Comparison of ENCODE assay signal across 26 cellular contexts in the genomic region with DNA sequence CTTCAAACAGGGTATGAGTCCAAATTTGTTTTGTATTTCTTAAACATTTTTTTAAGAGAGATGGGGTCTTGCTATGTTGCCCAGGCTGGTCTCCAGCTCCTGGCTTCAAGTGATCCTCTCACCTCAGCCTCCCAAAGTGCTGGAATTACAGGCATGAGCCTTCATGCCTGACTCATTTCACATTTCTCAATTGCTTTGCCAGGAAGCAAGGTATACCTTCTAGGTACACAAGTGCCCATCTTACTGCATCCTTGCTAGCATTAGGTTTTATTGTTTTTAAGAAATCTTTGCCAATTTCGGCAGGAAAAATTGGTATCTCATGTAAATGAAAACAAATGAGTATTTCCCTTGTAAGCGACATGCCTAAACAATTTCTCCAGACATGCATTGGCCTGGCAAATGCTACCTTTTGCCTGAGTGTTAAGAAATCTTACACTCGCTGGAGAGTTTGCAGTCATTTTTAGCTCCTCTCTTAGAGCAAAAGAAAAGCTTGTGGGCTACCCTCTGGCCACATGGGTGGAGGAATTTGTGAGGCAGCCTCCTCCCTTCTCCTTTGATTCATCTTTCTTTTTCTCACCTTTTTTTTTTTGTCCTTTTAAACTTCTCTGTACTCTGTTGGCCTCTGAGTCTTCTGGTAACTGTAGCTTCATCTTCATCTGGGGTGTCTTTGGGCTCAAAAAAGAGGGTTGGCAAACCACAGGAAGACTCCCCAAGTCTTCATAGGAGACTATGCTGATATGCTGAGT. TPM values are rescaled to one million over a fixed set of nuclear protein-coding genes. Genes with fewer than 3 reads are reported as not detected.
DNase-seq lines count a peak whose midpoint lies in the region; ATAC-seq and TF ChIP-seq lines count a peak whose summit lies in the region.
"Had no signal": no experiment of that assay in that cellular context is flagged by ENCODE, and none has a peak within 500 bp of the region (broad histone marks: within the 10 kb centered on the region; RNA-seq: fewer than 3 reads in every experiment).

No MANE protein-coding gene starts in this region.

- CTCF ChIA-PET in CD8-positive, alpha-beta memory T cell (lab: Charles Lee), result interaction anchor here (0.8 to 1.9 kb wide), 4 partner anchors 10 to 29 kb away, joined by 3 to 8 read pairs (median 4); no protein-coding TSS in a partner anchor
- CTCF ChIA-PET in activated CD8-positive, alpha-beta T cell treated with anti-CD3 and anti-CD28 coated beads for 36 hours (lab: Charles Lee), result interaction anchor here (1.5 to 3.4 kb wide), 3 partner anchors 11 to 28 kb away, joined by 5 to 24 read pairs (median 14); no protein-coding TSS in a partner anchor
- CTCF ChIA-PET in WTC11 (lab: Charles Lee), result interaction anchor here (0.6 kb wide), 1 partner anchor 295 kb away, joined by 3 read pairs; no protein-coding TSS in a partner anchor

- H3K36me3 ChIP-seq in CD8-positive, alpha-beta memory T cell (ENCODE audit: insufficient read depth, low read length), result no peaks in the 10 kb centered on the region
- H3K36me3 ChIP-seq in mucosa of descending colon (ENCODE audit: low read depth), result no peaks in the 10 kb centered on the region
- H3K36me3 ChIP-seq: heart left ventricle, pancreas, suprapubic skin had no signal

- no peak overlapping the region for H3K4me3 ChIP-seq in CD8-positive, alpha-beta memory T cell (ENCODE audit: low read length)
- no peak overlapping the region for H3K4me3 ChIP-seq in mucosa of descending colon
- H3K4me3 ChIP-seq: heart left ventricle, pancreas, suprapubic skin had no signal

- H3K4me1 ChIP-seq in CD8-positive, alpha-beta memory T cell (ENCODE audit: insufficient read depth, low read length), result peaks cover 41% of the 10 kb centered on the region
- H3K4me1 ChIP-seq in mucosa of descending colon (ENCODE audit: low read depth), result no peaks in the 10 kb centered on the region
- H3K4me1 ChIP-seq: pancreas, suprapubic skin had no signal

- no peak overlapping the region for H3K4me3 Mint-ChIP-seq in activated T-cell treated with anti-CD3 and anti-CD28 coated beads, Interleukin-2, amount 50 U/mL, for 24 hours
- peak overlapping the region in 5 of 7 donors; percentile 7 to 51 (median 19) for H3K4me3 Mint-ChIP-seq in CD8-positive, alpha-beta memory T cell
- H3K4me3 Mint-ChIP-seq in activated CD8-positive, alpha-beta T cell treated with anti-CD3 and anti-CD28 coated beads for 36 hours, result no peak overlapping the region
- H3K4me3 Mint-ChIP-seq in natural killer cell, result peak overlapping the region; percentile 74
- no peak overlapping the region for H3K4me3 Mint-ChIP-seq in WTC11
- H3K4me3 Mint-ChIP-seq: nephron progenitor cell had no signal

- POLR2A ChIA-PET in CD8-positive, alpha-beta memory T cell (lab: Charles Lee), result no interaction called here
- POLR2A ChIA-PET in activated CD8-positive, alpha-beta T cell treated with anti-CD3 and anti-CD28 coated beads for 36 hours (lab: Charles Lee), result interaction anchor here (1.4 kb wide), 1 partner anchor 10 kb away, joined by 6 read pairs; no protein-coding TSS in a partner anchor
- POLR2A ChIA-PET in WTC11 (lab: Charles Lee), result no interaction called here

- H3K27me3 ChIP-seq in CD8-positive, alpha-beta memory T cell (ENCODE audit: insufficient read depth, low read length, poor library complexity, severe bottlenecking), result no peaks in the 10 kb centered on the region

- no peaks in the 10 kb centered on the region for H3K36me3 Mint-ChIP-seq in activated T-cell treated with anti-CD3 and anti-CD28 coated beads, Interleukin-2, amount 50 U/mL, for 24 hours (ENCODE audit: low read depth)
- peaks cover 0 to 1% (median 0%) of the 10 kb centered on the region in 3 donors for H3K36me3 Mint-ChIP-seq in CD8-positive, alpha-beta memory T cell
- no peaks in the 10 kb centered on the region for H3K36me3 Mint-ChIP-seq in activated CD8-positive, alpha-beta T cell treated with anti-CD3 and anti-CD28 coated beads for 36 hours (ENCODE audit: low read depth)
- H3K36me3 Mint-ChIP-seq in natural killer cell (no peaks in the 10 kb centered on the region), WTC11 (no peaks in the 10 kb centered on the region)
- H3K36me3 Mint-ChIP-seq: CD14-positive monocyte had no signal

- peak; percentile 60 for ATAC-seq in activated CD8-positive, alpha-beta T cell treated with anti-CD3 and anti-CD28 coated beads for 36 hours
- peak in 2 of 3 donors; percentile 14 to 35 for ATAC-seq in natural killer cell
- ATAC-seq in WTC11, result no peak
- ATAC-seq in mucosa of descending colon, result no peak
- ATAC-seq: heart left ventricle, pancreas, right cardiac atrium had no signal

- H3K27ac ChIP-seq in CD8-positive, alpha-beta memory T cell (ENCODE audit: low read depth, low read length), result no peak overlapping the region
- H3K27ac ChIP-seq: HL-60, pancreas, suprapubic skin had no signal

- peak overlapping the region; percentile 73 for H3K27ac Mint-ChIP-seq in activated T-cell treated with anti-CD3 and anti-CD28 coated beads, Interleukin-2, amount 50 U/mL, for 24 hours
- H3K27ac Mint-ChIP-seq in CD8-positive, alpha-beta memory T cell, result peak overlapping the region; percentile 6 to 95 (median 64)
- peak overlapping the region; percentile 32 for H3K27ac Mint-ChIP-seq in activated CD8-positive, alpha-beta T cell treated with anti-CD3 and anti-CD28 coated beads for 36 hours
- H3K27ac Mint-ChIP-seq in natural killer cell, result peak overlapping the region; percentile 81 to 86
- no peak overlapping the region for H3K27ac Mint-ChIP-seq in WTC11
- H3K27ac Mint-ChIP-seq: nephron progenitor cell had no signal

- no peak for DNase-seq in activated T-cell treated with anti-CD3 and anti-CD28 coated beads, Interleukin-2, amount 50 U/mL, for 24 hours
- DNase-seq in activated T-cell treated with anti-CD3 and anti-CD28 coated beads for 4 hours, result no peak
- DNase-seq in CD8-positive, alpha-beta memory T cell, result peak in 1 of 5 donors; percentile 41
- DNase-seq in activated CD8-positive, alpha-beta T cell treated with anti-CD3 and anti-CD28 coated beads for 36 hours, result peak; percentile 60
- no peak for DNase-seq in natural killer cell
- DNase-seq in NOMO-1 treated with dmso at 0.1 percent for 144 hours (lab: John Stamatoyannopoulos, UW; ENCODE audit: unreplicated experiment), result no peak
- no peak for DNase-seq in WTC11 (ENCODE audit: low spot score)
- DNase-seq in mucosa of descending colon, result no peak
- DNase-seq: activated effector memory CD4-positive, alpha-beta T cell treated with anti-CD3 and anti-CD28 coated beads, Interleukin-2, amount 50 U/mL, for 16 hours; caudate nucleus; DMS 273 treated with DMSO at 0.1 percent for 48 hours; heart left ventricle; NCI-H1436 treated with DMSO at 0.1 percent for 48 hours; NCI-H524; nephron progenitor cell; pancreas; right cardiac atrium had no signal

- H3K9me3 ChIP-seq in CD8-positive, alpha-beta memory T cell (ENCODE audit: low read length), result no peaks in the 10 kb centered on the region
- no peaks in the 10 kb centered on the region for H3K9me3 ChIP-seq in mucosa of descending colon
- H3K9me3 ChIP-seq: heart left ventricle, pancreas, suprapubic skin had no signal

- H3K27me3 Mint-ChIP-seq in activated T-cell treated with anti-CD3 and anti-CD28 coated beads, Interleukin-2, amount 50 U/mL, for 24 hours, result no peaks in the 10 kb centered on the region
- no peaks in the 10 kb centered on the region for H3K27me3 Mint-ChIP-seq in CD8-positive, alpha-beta memory T cell
- no peaks in the 10 kb centered on the region for H3K27me3 Mint-ChIP-seq in activated CD8-positive, alpha-beta T cell treated with anti-CD3 and anti-CD28 coated beads for 36 hours
- H3K27me3 Mint-ChIP-seq in natural killer cell (ENCODE audit: low read depth in 2 of 2) (no peaks in the 10 kb centered on the region), WTC11 (ENCODE audit: low read depth) (no peaks in the 10 kb centered on the region; the same call in 1 of the 2 replicates)

- no peak for TF ChIP-seq CTCF in activated CD8-positive, alpha-beta T cell treated with anti-CD3 and anti-CD28 coated beads for 36 hours (IDR thresholded peaks at IDR 0.05)
- TF ChIP-seq CTCF in natural killer cell (IDR thresholded peaks at IDR 0.05), result no peak
- TF ChIP-seq CTCF in WTC11 (IDR thresholded peaks at IDR 0.05), result no peak
- TF ChIP-seq CTCF in mucosa of descending colon (IDR thresholded peaks at IDR 0.05), result no peak

- H3K9me3 Mint-ChIP-seq in activated T-cell treated with anti-CD3 and anti-CD28 coated beads, Interleukin-2, amount 50 U/mL, for 24 hours, result peaks cover 5% of the 10 kb centered on the region
- no peaks in the 10 kb centered on the region for H3K9me3 Mint-ChIP-seq in CD8-positive, alpha-beta memory T cell
- peaks cover 3% of the 10 kb centered on the region for H3K9me3 Mint-ChIP-seq in activated CD8-positive, alpha-beta T cell treated with anti-CD3 and anti-CD28 coated beads for 36 hours
- H3K9me3 Mint-ChIP-seq in natural killer cell, result no peaks in the 10 kb centered on the region
- H3K9me3 Mint-ChIP-seq in WTC11, result peaks cover 21% of the 10 kb centered on the region

- intact Hi-C loops in activated CD8-positive, alpha-beta T cell treated with anti-CD3 and anti-CD28 coated beads for 36 hours (cut with micrococcal nuclease), result no loop called here
- intact Hi-C loops in natural killer cell (cut with micrococcal nuclease), result no loop called here
- intact Hi-C loops in mucosa of descending colon (cut with DNase I, micrococcal nuclease), result no loop called here

- H3K4me1 Mint-ChIP-seq in activated T-cell treated with anti-CD3 and anti-CD28 coated beads, Interleukin-2, amount 50 U/mL, for 24 hours (ENCODE audit: low read depth), result peaks cover 47% of the 10 kb centered on the region
- H3K4me1 Mint-ChIP-seq in CD8-positive, alpha-beta memory T cell, result peaks cover 58 to 70% (median 58%) of the 10 kb centered on the region in 3 donors
- H3K4me1 Mint-ChIP-seq in activated CD8-positive, alpha-beta T cell treated with anti-CD3 and anti-CD28 coated beads for 36 hours (ENCODE audit: low read depth), result peaks cover 39% of the 10 kb centered on the region
- H3K4me1 Mint-ChIP-seq in natural killer cell (peaks cover 60 to 84% of the 10 kb centered on the region in 2 donors), WTC11 (no peaks in the 10 kb centered on the region)
- H3K4me1 Mint-ChIP-seq: nephron progenitor cell had no signal

RNA-seq across cellular contexts. Expression of gene ACTL9, which starts 33.0 kb away (rescaled TPM):
- total RNA-seq in CD8-positive, alpha-beta memory T cell, result not detected
- not detected for polyA plus RNA-seq in CD8-positive, alpha-beta memory T cell
- not detected for total RNA-seq in activated CD8-positive, alpha-beta T cell treated with anti-CD3 and anti-CD28 coated beads for 36 hours
- not detected for total RNA-seq in natural killer cell
- total RNA-seq in WTC11 (2021), result not detected in 3 replicates
- total RNA-seq in mucosa of descending colon, result not detected
- total RNA-seq: aorta; dermis microvascular lymphatic vessel endothelial cell; H1; heart left ventricle; M059J; pancreas; right cardiac atrium; SK-MEL-5; suprapubic skin; T-helper 2 cell treated with Interferon-gamma antibody and Interleukin-4, amounts not matched to agents 100 ng/mL and 5 ng/mL, for 36 hours had no signal
- polyA plus RNA-seq: aorta, CD14-positive monocyte, H1, heart left ventricle, pancreas, right cardiac atrium had no signal

RNA-seq across cellular contexts. Expression of gene NFILZ, which starts 35.2 kb away (rescaled TPM):
- total RNA-seq in CD8-positive, alpha-beta memory T cell, result not detected
- polyA plus RNA-seq in CD8-positive, alpha-beta memory T cell, result not detected
- total RNA-seq in activated CD8-positive, alpha-beta T cell treated with anti-CD3 and anti-CD28 coated beads for 36 hours, result not detected
- total RNA-seq in natural killer cell (not detected), WTC11 (2021) (not detected in 3 replicates), mucosa of descending colon (not detected)
- total RNA-seq: aorta; dermis microvascular lymphatic vessel endothelial cell; H1; heart left ventricle; M059J; pancreas; right cardiac atrium; SK-MEL-5; suprapubic skin; T-helper 2 cell treated with Interferon-gamma antibody and Interleukin-4, amounts not matched to agents 100 ng/mL and 5 ng/mL, for 36 hours had no signal
- polyA plus RNA-seq: aorta, CD14-positive monocyte, H1, heart left ventricle, pancreas, right cardiac atrium had no signal

RNA-seq across cellular contexts. Expression of gene ADAMTS10, which starts 55.1 kb away (rescaled TPM):
- 10 to 100 TPM; 13.2 to 16.2 TPM for total RNA-seq in CD8-positive, alpha-beta memory T cell
- 1.3 TPM for polyA plus RNA-seq in CD8-positive, alpha-beta memory T cell
- 1 to 10 TPM; 3.7 to 4.0 TPM for total RNA-seq in activated CD8-positive, alpha-beta T cell treated with anti-CD3 and anti-CD28 coated beads for 36 hours
- 100 to 1,000 TPM; 159 to 286 (median 203) TPM for total RNA-seq in natural killer cell
- 11.4 to 16.0 TPM (median 14.8 TPM) in 3 replicates for total RNA-seq in WTC11 (2021)
- 10 to 100 TPM in 1 of 3 donors, 1 to 10 TPM in 2; 4.6 to 23.5 (median 7.1) TPM for total RNA-seq in mucosa of descending colon
- total RNA-seq: SK-MEL-5 had no signal
- polyA plus RNA-seq: CD14-positive monocyte had no signal

RNA-seq across cellular contexts. Expression of gene OR2Z1, which starts 55.8 kb away (rescaled TPM):
- total RNA-seq in CD8-positive, alpha-beta memory T cell, result not detected
- not detected for polyA plus RNA-seq in CD8-positive, alpha-beta memory T cell
- total RNA-seq in activated CD8-positive, alpha-beta T cell treated with anti-CD3 and anti-CD28 coated beads for 36 hours, result not detected
- total RNA-seq in natural killer cell (under 1 TPM in 1 of 3 donors, not detected in 2; 0.43 TPM), WTC11 (2021) (not detected in 3 replicates), mucosa of descending colon (not detected)
- total RNA-seq: aorta; dermis microvascular lymphatic vessel endothelial cell; H1; heart left ventricle; M059J; pancreas; right cardiac atrium; SK-MEL-5; T-helper 2 cell treated with Interferon-gamma antibody and Interleukin-4, amounts not matched to agents 100 ng/mL and 5 ng/mL, for 36 hours had no signal
- polyA plus RNA-seq: aorta, CD14-positive monocyte, H1, heart left ventricle, pancreas, right cardiac atrium had no signal

Comparison
In these comparisons a context has a peak if more than half of its experiments do, and no peak if none do; other contexts are left out.
1. H3K4me3 Mint-ChIP-seq: peak in CD8-positive, alpha-beta memory T cell (5 of 7) and natural killer cell (single experiment); none in activated T-cell treated with anti-CD3 and anti-CD28 coated beads, Interleukin-2, amount 50 U/mL, for 24 hours (single experiment), activated CD8-positive, alpha-beta T cell treated with anti-CD3 and anti-CD28 coated beads for 36 hours (single experiment) and WTC11 (single experiment).
2. ATAC-seq: peak in activated CD8-positive, alpha-beta T cell treated with anti-CD3 and anti-CD28 coated beads for 36 hours (single experiment) and natural killer cell (2 of 3); none in WTC11 (single experiment) and mucosa of descending colon (single experiment).